In genomic region chr3:183185696-183186095, GRCh38 we compare ENCODE assay signal across 12 cellular contexts. TPM values are rescaled to one million over a fixed set of nuclear protein-coding genes. Genes with fewer than 3 reads are reported as not detected.
A peak's percentile ranks its signal among the peaks of the same experiment; 100 is the strongest.
DNase-seq lines count a peak whose midpoint lies in the region; ATAC-seq, FAIRE-seq and TF ChIP-seq lines count a peak whose summit lies in the region.
"Had no signal": no experiment of that assay in that cellular context is flagged by ENCODE, and none has a peak within 500 bp of the region (broad histone marks: within the 10 kb centered on the region; RNA-seq: fewer than 3 reads in every experiment).

No MANE protein-coding gene starts in this region.

- no peak overlapping the region for H2AFZ ChIP-seq in OCI-LY3 (ENCODE audit: low read depth, low read length)

- no peak for FAIRE-seq in small intestine (lab: Jason Lieb, UNC)

- peaks cover 10% of the 10 kb centered on the region for H3K4me1 Mint-ChIP-seq in activated T-cell treated with anti-CD3 and anti-CD28 coated beads, Interleukin-2, amount 50 U/mL, for 4 hours (ENCODE audit: low read depth)

- H3K9ac ChIP-seq in OCI-LY3 (ENCODE audit: low read length) = no peak overlapping the region

- H3K4me3 ChIP-seq in OCI-LY3 (ENCODE audit: low read length) (no peak overlapping the region), small intestine (ENCODE audit: low read depth in 1 of 2, low read length in 2 of 2) (no peak overlapping the region)
- H3K4me3 ChIP-seq: tibial artery had no signal

- DNase-seq in activated T-cell treated with anti-CD3 and anti-CD28 coated beads, Interleukin-2, amount 50 U/mL, for 4 hours = no peak
- DNase-seq in activated T-cell treated with anti-CD3 and anti-CD28 coated beads, Interleukin-2, amount 50 U/mL, for 48 hours = no peak
- DNase-seq in epidermal melanocyte (ENCODE audit: insufficient read length, low spot score) = peak; percentile 59
- peak; percentile 89 for DNase-seq in small intestine
- DNase-seq in G401 (ENCODE audit: low spot score) = no peak
- no peak for DNase-seq in activated CD4-positive, alpha-beta T cell treated with anti-CD3 and anti-CD28 coated beads, Interleukin-2, amount 50 U/mL, for 1 hour
- DNase-seq: NCI-H2081, tibial artery, WERI-Rb-1 had no signal

- TF ChIP-seq CTCF in OCI-LY3 (IDR thresholded peaks at IDR 0.05; ENCODE audit: low read depth, low read length) = no peak

- ATAC-seq in activated T-cell treated with anti-CD3 and anti-CD28 coated beads, Interleukin-2, amount 50 U/mL, for 4 hours = peak; percentile 47 to 57
- ATAC-seq in HG03159 (IDR thresholded peaks at IDR 0.05; ENCODE audit: unreplicated experiment) = no peak

- no peaks in the 10 kb centered on the region; the same call in 1 of the 2 replicates for H4K20me1 ChIP-seq in OCI-LY3 (ENCODE audit: insufficient read depth, low read length)

- no peaks in the 10 kb centered on the region for H3K79me2 ChIP-seq in OCI-LY3 (ENCODE audit: low read length)

- H3K4me3 Mint-ChIP-seq in activated T-cell treated with anti-CD3 and anti-CD28 coated beads, Interleukin-2, amount 50 U/mL, for 4 hours = no peak overlapping the region
- H3K4me3 Mint-ChIP-seq: brain had no signal

- H3K27ac ChIP-seq in OCI-LY3 (ENCODE audit: low read length) = no peak overlapping the region
- peak overlapping the region; percentile 27 to 56 for H3K27ac ChIP-seq in small intestine (ENCODE audit: low read depth in 1 of 2, low read length in 1 of 2)
- H3K27ac ChIP-seq: tibial artery, WERI-Rb-1 had no signal

- H3K9me3 Mint-ChIP-seq in activated T-cell treated with anti-CD3 and anti-CD28 coated beads, Interleukin-2, amount 50 U/mL, for 4 hours = no peaks in the 10 kb centered on the region
- H3K9me3 Mint-ChIP-seq: brain had no signal

- H3K9me3 ChIP-seq in OCI-LY3 (ENCODE audit: insufficient read depth, low read length) (no peaks in the 10 kb centered on the region), small intestine (ENCODE audit: control insufficient read depth, low read depth) (no peaks in the 10 kb centered on the region)
- H3K9me3 ChIP-seq: tibial artery had no signal

- H3K36me3 Mint-ChIP-seq in activated T-cell treated with anti-CD3 and anti-CD28 coated beads, Interleukin-2, amount 50 U/mL, for 4 hours (ENCODE audit: insufficient read depth) = no peaks in the 10 kb centered on the region
- H3K36me3 Mint-ChIP-seq: brain had no signal

- H3K27me3 ChIP-seq in OCI-LY3 (ENCODE audit: low read depth, low read length) (peaks cover 25% of the 10 kb centered on the region), small intestine (ENCODE audit: control insufficient read depth in 2 of 2, insufficient read depth in 2 of 2, low read length in 2 of 2) (no peaks in the 10 kb centered on the region)

- WGBS in small intestine, 3 donors = 13 to 26% (median 22%) methylated on average over 4 of the region's 4 CpGs

- H3K4me2 ChIP-seq in OCI-LY3 (ENCODE audit: low read length) = peak overlapping the region; percentile 20

- in situ Hi-C loops in G401 (cut with HindIII; ENCODE audit: low sequenced_read_pairs) = no loop called here

- H3K36me3 ChIP-seq in OCI-LY3 (replicated peaks; ENCODE audit: low read depth, low read length) (no peaks in the 10 kb centered on the region), small intestine (ENCODE audit: control insufficient read depth in 2 of 2, insufficient read depth in 2 of 2, low read length in 2 of 2) (no peaks in the 10 kb centered on the region)
- H3K36me3 ChIP-seq: tibial artery, WERI-Rb-1 had no signal

- peaks cover 2% of the 10 kb centered on the region for H3K27me3 Mint-ChIP-seq in activated T-cell treated with anti-CD3 and anti-CD28 coated beads, Interleukin-2, amount 50 U/mL, for 4 hours (ENCODE audit: low read depth)

- H3K4me1 ChIP-seq in OCI-LY3 (ENCODE audit: low read length) (peaks cover 8% of the 10 kb centered on the region), small intestine (ENCODE audit: control insufficient read depth in 2 of 2, insufficient read depth in 1 of 2, low read depth in 1 of 2, low read length in 1 of 2) (peaks cover 0 to 3% of the 10 kb centered on the region in 2 donors)
- H3K4me1 ChIP-seq: tibial artery had no signal

RNA-seq across cellular contexts. Expression of gene LAMP3, which starts 23.2 kb away (rescaled TPM):
- 1 to 10 TPM; 5.7 to 6.9 (median 6.7) TPM for total RNA-seq in activated T-cell treated with anti-CD3 and anti-CD28 coated beads, Interleukin-2, amount 50 U/mL, for 4 hours
- 1 to 10 TPM in 2 of 3 donors, under 1 TPM in 1; 0.27 to 2.2 (median 1.1) TPM for polyA plus RNA-seq in small intestine
- not detected in 2 replicates for total RNA-seq in G401 (2014; rRNA removed; shearing (Covaris generic))

Comparison
In these comparisons a context has a peak if more than half of its experiments do, and no peak if none do; other contexts are left out.
1. DNase-seq: peak in epidermal melanocyte (single experiment) and small intestine (single experiment); none in activated T-cell treated with anti-CD3 and anti-CD28 coated beads, Interleukin-2, amount 50 U/mL, for 4 hours (single experiment), activated T-cell treated with anti-CD3 and anti-CD28 coated beads, Interleukin-2, amount 50 U/mL, for 48 hours (0 of 2), G401 (single experiment) and activated CD4-positive, alpha-beta T cell treated with anti-CD3 and anti-CD28 coated beads, Interleukin-2, amount 50 U/mL, for 1 hour (single experiment).